In genomic region chr6:15280961-15281360, GRCh38 we compare ENCODE assay signal across 1 cellular context.
TF ChIP-seq lines count a peak whose summit lies in the region.

No MANE protein-coding gene starts in this region.

TF ChIP-seq in WTC11, 78 proteins besides CTCF, POLR2A, EP300 and RAD21 (continued from another document):
- TF ChIP-seq E2F5 (CRISPR knock-in tag; IDR thresholded peaks at IDR 0.05) (no peak), TEAD1 (CRISPR knock-in tag; IDR thresholded peaks at IDR 0.05) (no peak), ZNF671 (CRISPR knock-in tag; IDR thresholded peaks at IDR 0.05) (no peak), ZNF532 (CRISPR knock-in tag; IDR thresholded peaks at IDR 0.05; ENCODE audit: borderline replicate concordance) (no peak), PREB (CRISPR knock-in tag; IDR thresholded peaks at IDR 0.05; ENCODE audit: borderline replicate concordance) (no peak), ATF2 (CRISPR knock-in tag; IDR thresholded peaks at IDR 0.05; ENCODE audit: borderline replicate concordance, low read depth) (no peak), TCF7 (CRISPR knock-in tag; IDR thresholded peaks at IDR 0.05; ENCODE audit: low read depth) (no peak)
TF ChIP-seq in WTC11: peak in this region for 0.
